In the genomic region with DNA sequence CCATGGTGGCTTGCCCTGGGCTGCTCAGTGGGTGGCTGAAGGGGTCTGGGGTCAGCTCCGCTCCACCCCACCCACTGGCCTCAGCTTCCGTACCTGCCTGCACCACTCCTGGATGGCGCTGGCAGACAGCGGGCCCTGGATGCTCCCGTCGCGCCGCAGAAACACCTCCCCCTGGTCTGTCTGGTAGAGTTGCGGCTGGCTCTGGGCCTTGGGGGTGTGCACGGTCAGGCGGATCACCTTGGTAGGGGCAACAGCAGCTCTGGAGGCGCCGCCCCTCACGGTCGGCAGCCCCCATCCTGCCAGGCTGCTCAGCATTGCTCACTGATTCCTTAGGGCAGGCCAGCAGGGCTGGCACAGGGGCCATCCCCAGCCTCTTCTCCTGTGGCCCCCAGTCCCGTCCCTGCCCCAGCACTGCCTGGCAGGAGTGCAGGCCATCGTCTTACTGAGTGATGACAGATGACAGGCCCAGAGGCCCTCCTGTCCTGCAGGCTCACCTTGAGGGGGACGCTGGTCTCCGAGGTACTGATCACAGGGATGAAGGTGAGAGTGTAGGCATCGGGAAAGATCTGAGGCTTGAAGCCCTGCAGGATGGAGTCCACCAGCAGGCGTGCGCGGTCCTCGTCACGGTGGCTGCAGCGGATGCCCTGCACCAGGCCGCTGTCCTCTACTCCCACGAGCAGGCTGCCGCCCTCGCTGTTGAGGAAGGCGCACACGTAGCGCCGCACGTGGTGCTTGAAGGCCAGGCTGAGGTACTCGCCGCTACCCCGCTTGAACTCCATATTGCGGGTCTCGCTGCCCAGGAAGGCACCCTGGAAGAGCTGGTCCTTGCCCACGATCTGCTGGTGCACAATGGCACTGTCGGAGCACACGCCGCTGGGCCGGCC, we compare ENCODE assay signal across 3 cellular contexts.
A peak's percentile ranks its signal among the peaks of the same experiment; 100 is the strongest.
TF ChIP-seq lines count a peak whose summit lies in the region.

No MANE protein-coding gene starts in this region.

TF ChIP-seq in SK-N-SH, 30 proteins besides CTCF, POLR2A, EP300 and RAD21 (continued from another document and continues in another):
- TF ChIP-seq, protein P1, sequence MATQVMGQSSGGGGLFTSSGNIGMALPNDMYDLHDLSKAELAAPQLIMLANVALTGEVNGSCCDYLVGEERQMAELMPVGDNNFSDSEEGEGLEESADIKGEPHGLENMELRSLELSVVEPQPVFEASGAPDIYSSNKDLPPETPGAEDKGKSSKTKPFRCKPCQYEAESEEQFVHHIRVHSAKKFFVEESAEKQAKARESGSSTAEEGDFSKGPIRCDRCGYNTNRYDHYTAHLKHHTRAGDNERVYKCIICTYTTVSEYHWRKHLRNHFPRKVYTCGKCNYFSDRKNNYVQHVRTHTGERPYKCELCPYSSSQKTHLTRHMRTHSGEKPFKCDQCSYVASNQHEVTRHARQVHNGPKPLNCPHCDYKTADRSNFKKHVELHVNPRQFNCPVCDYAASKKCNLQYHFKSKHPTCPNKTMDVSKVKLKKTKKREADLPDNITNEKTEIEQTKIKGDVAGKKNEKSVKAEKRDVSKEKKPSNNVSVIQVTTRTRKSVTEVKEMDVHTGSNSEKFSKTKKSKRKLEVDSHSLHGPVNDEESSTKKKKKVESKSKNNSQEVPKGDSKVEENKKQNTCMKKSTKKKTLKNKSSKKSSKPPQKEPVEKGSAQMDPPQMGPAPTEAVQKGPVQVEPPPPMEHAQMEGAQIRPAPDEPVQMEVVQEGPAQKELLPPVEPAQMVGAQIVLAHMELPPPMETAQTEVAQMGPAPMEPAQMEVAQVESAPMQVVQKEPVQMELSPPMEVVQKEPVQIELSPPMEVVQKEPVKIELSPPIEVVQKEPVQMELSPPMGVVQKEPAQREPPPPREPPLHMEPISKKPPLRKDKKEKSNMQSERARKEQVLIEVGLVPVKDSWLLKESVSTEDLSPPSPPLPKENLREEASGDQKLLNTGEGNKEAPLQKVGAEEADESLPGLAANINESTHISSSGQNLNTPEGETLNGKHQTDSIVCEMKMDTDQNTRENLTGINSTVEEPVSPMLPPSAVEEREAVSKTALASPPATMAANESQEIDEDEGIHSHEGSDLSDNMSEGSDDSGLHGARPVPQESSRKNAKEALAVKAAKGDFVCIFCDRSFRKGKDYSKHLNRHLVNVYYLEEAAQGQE (IDR thresholded peaks at IDR 0.05; ENCODE audit: low read depth, low read length): no peak
- TF ChIP-seq GATA2 (CRISPR knock-in tag; IDR thresholded peaks at IDR 0.05) (no peak), FOXJ3 (CRISPR knock-in tag; IDR thresholded peaks at IDR 0.05) (no peak), YY1 (IDR thresholded peaks at IDR 0.05; ENCODE audit: low read depth) (no peak), POLR2AphosphoS5 (IDR thresholded peaks at IDR 0.05; ENCODE audit: low read depth, low read length) (no peak), JUND (IDR thresholded peaks at IDR 0.05) (no peak), EZH2phosphoT487 (IDR thresholded peaks at IDR 0.05; ENCODE audit: borderline replicate concordance, low read depth) (no peak), TEAD4 (IDR thresholded peaks at IDR 0.05; ENCODE audit: borderline replicate concordance, insufficient read depth) (no peak), TCF12 (IDR thresholded peaks at IDR 0.05) (no peak), TAF1 (IDR thresholded peaks at IDR 0.05; ENCODE audit: borderline replicate concordance, low read depth, low read length) (no peak)
- TF ChIP-seq, protein P2, sequence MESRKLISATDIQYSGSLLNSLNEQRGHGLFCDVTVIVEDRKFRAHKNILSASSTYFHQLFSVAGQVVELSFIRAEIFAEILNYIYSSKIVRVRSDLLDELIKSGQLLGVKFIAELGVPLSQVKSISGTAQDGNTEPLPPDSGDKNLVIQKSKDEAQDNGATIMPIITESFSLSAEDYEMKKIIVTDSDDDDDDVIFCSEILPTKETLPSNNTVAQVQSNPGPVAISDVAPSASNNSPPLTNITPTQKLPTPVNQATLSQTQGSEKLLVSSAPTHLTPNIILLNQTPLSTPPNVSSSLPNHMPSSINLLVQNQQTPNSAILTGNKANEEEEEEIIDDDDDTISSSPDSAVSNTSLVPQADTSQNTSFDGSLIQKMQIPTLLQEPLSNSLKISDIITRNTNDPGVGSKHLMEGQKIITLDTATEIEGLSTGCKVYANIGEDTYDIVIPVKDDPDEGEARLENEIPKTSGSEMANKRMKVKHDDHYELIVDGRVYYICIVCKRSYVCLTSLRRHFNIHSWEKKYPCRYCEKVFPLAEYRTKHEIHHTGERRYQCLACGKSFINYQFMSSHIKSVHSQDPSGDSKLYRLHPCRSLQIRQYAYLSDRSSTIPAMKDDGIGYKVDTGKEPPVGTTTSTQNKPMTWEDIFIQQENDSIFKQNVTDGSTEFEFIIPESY (IDR thresholded peaks at IDR 0.05; ENCODE audit: borderline replicate concordance, low read depth): no peak
- TF ChIP-seq, protein P3, sequence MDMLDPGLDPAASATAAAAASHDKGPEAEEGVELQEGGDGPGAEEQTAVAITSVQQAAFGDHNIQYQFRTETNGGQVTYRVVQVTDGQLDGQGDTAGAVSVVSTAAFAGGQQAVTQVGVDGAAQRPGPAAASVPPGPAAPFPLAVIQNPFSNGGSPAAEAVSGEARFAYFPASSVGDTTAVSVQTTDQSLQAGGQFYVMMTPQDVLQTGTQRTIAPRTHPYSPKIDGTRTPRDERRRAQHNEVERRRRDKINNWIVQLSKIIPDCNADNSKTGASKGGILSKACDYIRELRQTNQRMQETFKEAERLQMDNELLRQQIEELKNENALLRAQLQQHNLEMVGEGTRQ (IDR thresholded peaks at IDR 0.05; ENCODE audit: borderline replicate concordance, low read depth, low read length): no peak

TF ChIP-seq in SK-N-SH treated with all-trans-retinoic acid at 6 μM for 48 hours, 23 proteins besides CTCF, POLR2A, EP300 and RAD21:
- TF ChIP-seq, protein P4, sequence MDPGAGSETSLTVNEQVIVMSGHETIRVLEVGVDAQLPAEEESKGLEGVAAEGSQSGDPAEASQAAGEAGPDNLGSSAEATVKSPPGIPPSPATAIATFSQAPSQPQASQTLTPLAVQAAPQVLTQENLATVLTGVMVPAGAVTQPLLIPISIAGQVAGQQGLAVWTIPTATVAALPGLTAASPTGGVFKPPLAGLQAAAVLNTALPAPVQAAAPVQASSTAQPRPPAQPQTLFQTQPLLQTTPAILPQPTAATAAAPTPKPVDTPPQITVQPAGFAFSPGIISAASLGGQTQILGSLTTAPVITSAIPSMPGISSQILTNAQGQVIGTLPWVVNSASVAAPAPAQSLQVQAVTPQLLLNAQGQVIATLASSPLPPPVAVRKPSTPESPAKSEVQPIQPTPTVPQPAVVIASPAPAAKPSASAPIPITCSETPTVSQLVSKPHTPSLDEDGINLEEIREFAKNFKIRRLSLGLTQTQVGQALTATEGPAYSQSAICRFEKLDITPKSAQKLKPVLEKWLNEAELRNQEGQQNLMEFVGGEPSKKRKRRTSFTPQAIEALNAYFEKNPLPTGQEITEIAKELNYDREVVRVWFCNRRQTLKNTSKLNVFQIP (CRISPR knock-in tag; IDR thresholded peaks at IDR 0.05; ENCODE audit: borderline replicate concordance, low read depth): no peak
- no peak for TF ChIP-seq CSDC2 (CRISPR knock-in tag; IDR thresholded peaks at IDR 0.05)
- TF ChIP-seq, protein P5, sequence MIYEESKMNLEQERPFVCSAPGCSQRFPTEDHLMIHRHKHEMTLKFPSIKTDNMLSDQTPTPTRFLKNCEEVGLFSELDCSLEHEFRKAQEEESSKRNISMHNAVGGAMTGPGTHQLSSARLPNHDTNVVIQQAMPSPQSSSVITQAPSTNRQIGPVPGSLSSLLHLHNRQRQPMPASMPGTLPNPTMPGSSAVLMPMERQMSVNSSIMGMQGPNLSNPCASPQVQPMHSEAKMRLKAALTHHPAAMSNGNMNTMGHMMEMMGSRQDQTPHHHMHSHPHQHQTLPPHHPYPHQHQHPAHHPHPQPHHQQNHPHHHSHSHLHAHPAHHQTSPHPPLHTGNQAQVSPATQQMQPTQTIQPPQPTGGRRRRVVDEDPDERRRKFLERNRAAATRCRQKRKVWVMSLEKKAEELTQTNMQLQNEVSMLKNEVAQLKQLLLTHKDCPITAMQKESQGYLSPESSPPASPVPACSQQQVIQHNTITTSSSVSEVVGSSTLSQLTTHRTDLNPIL (CRISPR knock-in tag; IDR thresholded peaks at IDR 0.05; ENCODE audit: low read depth): no peak
- no peak for TF ChIP-seq SNAI2 (CRISPR knock-in tag; IDR thresholded peaks at IDR 0.05)
- no peak for TF ChIP-seq RARB (CRISPR knock-in tag; IDR thresholded peaks at IDR 0.05)
- TF ChIP-seq ISL1 (CRISPR knock-in tag; IDR thresholded peaks at IDR 0.05): no peak
- TF ChIP-seq ZNF565 (CRISPR knock-in tag; conservative IDR thresholded peaks at IDR 0.05; ENCODE audit: low read depth): no peak

TF ChIP-seq in HEK293, 187 proteins besides CTCF, POLR2A, EP300 and RAD21 (continued from another document):
- TF ChIP-seq, protein P6, sequence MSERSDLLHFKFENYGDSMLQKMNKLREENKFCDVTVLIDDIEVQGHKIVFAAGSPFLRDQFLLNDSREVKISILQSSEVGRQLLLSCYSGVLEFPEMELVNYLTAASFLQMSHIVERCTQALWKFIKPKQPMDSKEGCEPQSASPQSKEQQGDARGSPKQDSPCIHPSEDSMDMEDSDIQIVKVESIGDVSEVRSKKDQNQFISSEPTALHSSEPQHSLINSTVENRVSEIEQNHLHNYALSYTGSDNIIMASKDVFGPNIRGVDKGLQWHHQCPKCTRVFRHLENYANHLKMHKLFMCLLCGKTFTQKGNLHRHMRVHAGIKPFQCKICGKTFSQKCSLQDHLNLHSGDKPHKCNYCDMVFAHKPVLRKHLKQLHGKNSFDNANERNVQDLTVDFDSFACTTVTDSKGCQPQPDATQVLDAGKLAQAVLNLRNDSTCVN (tag by site-specific recombination; optimal IDR thresholded peaks at IDR 0.05): no peak
- TF ChIP-seq ZNF223 (tag by site-specific recombination; IDR thresholded peaks at IDR 0.05) (peak; percentile 68; the same call in 1 of the 2 replicates), IKZF3 (tag by site-specific recombination; IDR thresholded peaks at IDR 0.05) (no peak)
